ENCODE assay signal across 18 cellular contexts in genomic region chr11:1683216-1683615, GRCh38. TPM values are rescaled to one million over a fixed set of nuclear protein-coding genes. Genes with fewer than 3 reads are reported as not detected.
"Had no signal": no experiment of that assay in that cellular context is flagged by ENCODE, and none has a peak within 500 bp of the region (broad histone marks: within the 10 kb centered on the region; RNA-seq: fewer than 3 reads in every experiment).

No MANE protein-coding gene starts in this region.

RNA-seq across cellular contexts. Expression of gene KRTAP5-6, which starts 13.8 kb away (rescaled TPM):
- total RNA-seq: heart left ventricle; kidney epithelial cell; left ventricle myocardium superior; lung microvascular endothelial cell; mucosa of descending colon; myocyte; naive thymus-derived CD4-positive, alpha-beta T cell; natural killer cell treated with Interleukin-12 subunit alpha and Interleukin-12 subunit beta and Interleukin-15 and Interleukin-18, amount 100 ng/mL, for 72 hours; neural crest cell; occipital lobe; ovary; psoas muscle; skeletal muscle tissue; temporal lobe; tibial nerve; ureter; uterus had no signal
- polyA plus RNA-seq: heart left ventricle; naive thymus-derived CD4-positive, alpha-beta T cell; ovary; psoas muscle; thymus had no signal

RNA-seq across cellular contexts. Expression of gene KRTAP5-5, which starts 53.6 kb away (rescaled TPM):
- total RNA-seq: heart left ventricle; kidney epithelial cell; left ventricle myocardium superior; lung microvascular endothelial cell; myocyte; naive thymus-derived CD4-positive, alpha-beta T cell; natural killer cell treated with Interleukin-12 subunit alpha and Interleukin-12 subunit beta and Interleukin-15 and Interleukin-18, amount 100 ng/mL, for 72 hours; neural crest cell; occipital lobe; ovary; psoas muscle; skeletal muscle tissue; temporal lobe; tibial nerve; ureter; uterus had no signal
- polyA plus RNA-seq: heart left ventricle; naive thymus-derived CD4-positive, alpha-beta T cell; ovary; psoas muscle; thymus had no signal
